8 cellular contexts compared by ENCODE assay signal in genomic region chr1:7379445-7379971, GRCh38.
A peak's percentile ranks its signal among the peaks of the same experiment; 100 is the strongest.
DNase-seq lines count a peak whose midpoint lies in the region; ATAC-seq and TF ChIP-seq lines count a peak whose summit lies in the region.

No MANE protein-coding gene starts in this region.

- DNase-seq in COLO829 (ENCODE audit: low spot score): peak; percentile 42
- DNase-seq in NCI-H2171 (lab: John Stamatoyannopoulos, UW): peak; percentile 63
- peak; percentile 67 for DNase-seq in ecto neural progenitor cell (ENCODE audit: low spot score)
- DNase-seq in activated T-cell treated with anti-CD3 and anti-CD28 coated beads for 4 hours: no peak
- no peak for DNase-seq in activated T-cell treated with anti-CD3 and anti-CD28 coated beads, Interleukin-2, amount 50 U/mL, for 1 hour
- no peak for DNase-seq in activated gamma-delta T cell (lab: John Stamatoyannopoulos, UW)

- no peak for TF ChIP-seq CTCF in nephron (IDR thresholded peaks at IDR 0.05; ENCODE audit: unreplicated experiment in 3 of 3)

- H3K9me3 Mint-ChIP-seq in nephron: peaks cover 3% of the 10 kb centered on the region

- ATAC-seq in GM18519 (IDR thresholded peaks at IDR 0.05; ENCODE audit: low FRiP score, unreplicated experiment): no peak

- H3K36me3 Mint-ChIP-seq in nephron (ENCODE audit: low read depth): no peaks in the 10 kb centered on the region

- H3K27me3 Mint-ChIP-seq in nephron (ENCODE audit: low read depth): peaks cover 30% of the 10 kb centered on the region

- H3K27ac Mint-ChIP-seq in nephron: peak overlapping the region; percentile 73 to 87 (median 80)

- H3K4me1 Mint-ChIP-seq in nephron: peaks cover 17% of the 10 kb centered on the region

- H3K4me3 Mint-ChIP-seq in nephron: peak overlapping the region; percentile 32 to 62 (median 55)

Comparison
In these comparisons a context has a peak if more than half of its experiments do, and no peak if none do; other contexts are left out.
1. DNase-seq: peak in COLO829 (single experiment), NCI-H2171 (single experiment) and ecto neural progenitor cell (single experiment); none in activated T-cell treated with anti-CD3 and anti-CD28 coated beads for 4 hours (single experiment), activated T-cell treated with anti-CD3 and anti-CD28 coated beads, Interleukin-2, amount 50 U/mL, for 1 hour (single experiment) and activated gamma-delta T cell (single experiment).